ENCODE assay signal across 20 cellular contexts in the genomic region with DNA sequence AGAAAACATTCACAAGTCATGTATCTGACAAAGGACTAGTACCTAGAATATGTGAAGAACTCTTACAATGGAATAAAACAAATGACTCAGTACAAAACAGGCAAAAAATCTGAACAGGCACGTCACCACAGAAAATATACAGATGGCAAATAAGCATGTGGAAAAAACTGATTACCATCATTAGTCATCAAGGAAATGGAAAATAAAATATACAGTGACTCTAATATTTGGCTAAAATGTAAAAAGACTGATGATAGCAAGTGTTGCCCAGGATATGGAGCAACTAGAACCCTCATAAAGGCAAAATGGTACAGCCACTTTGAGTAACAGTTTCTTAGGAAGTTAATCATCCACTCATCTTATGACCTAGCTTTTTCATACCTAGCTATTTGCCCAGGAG.
DNase-seq lines count a peak whose midpoint lies in the region; ATAC-seq and TF ChIP-seq lines count a peak whose summit lies in the region.
"Had no signal": no experiment of that assay in that cellular context is flagged by ENCODE, and none has a peak within 500 bp of the region (broad histone marks: within the 10 kb centered on the region; RNA-seq: fewer than 3 reads in every experiment).

No MANE protein-coding gene starts in this region.

- H3K36me3 Mint-ChIP-seq in activated T-cell treated with anti-CD3 and anti-CD28 coated beads, Interleukin-2, amount 50 U/mL, for 72 hours (ENCODE audit: insufficient read depth in 2 of 2), result no peaks in the 10 kb centered on the region
- H3K36me3 Mint-ChIP-seq in stimulated activated effector memory CD8-positive, alpha-beta T cell treated with anti-CD3 and anti-CD28 coated beads, Interleukin-12 subunit alpha, Interleukin-12 subunit beta, amount 100 ng/mL, for 72 hours, result no peaks in the 10 kb centered on the region
- H3K36me3 Mint-ChIP-seq: CD8-positive, alpha-beta T cell had no signal

- peak overlapping the region in 1 of 2 donors; percentile 32 for H3K4me3 Mint-ChIP-seq in activated T-cell treated with anti-CD3 and anti-CD28 coated beads, Interleukin-2, amount 50 U/mL, for 72 hours
- no peak overlapping the region for H3K4me3 Mint-ChIP-seq in stimulated activated effector memory CD8-positive, alpha-beta T cell treated with anti-CD3 and anti-CD28 coated beads, Interleukin-12 subunit alpha, Interleukin-12 subunit beta, amount 100 ng/mL, for 72 hours
- H3K4me3 Mint-ChIP-seq: CD8-positive, alpha-beta T cell; neural crest cell; stimulated activated naive B cell treated with anti-CD40 and anti-IgM and Interleukin-4, amounts not matched to agents 10 μg/mL and 1 μg/mL and 100 μg/mL, for 72 hours had no signal

- no peak for DNase-seq in activated T-cell treated with anti-CD3 and anti-CD28 coated beads, Interleukin-2, amount 50 U/mL, for 72 hours
- no peak for DNase-seq in activated T-cell treated with anti-CD3 and anti-CD28 coated beads, Interleukin-2, amount 50 U/mL, for 48 hours
- no peak for DNase-seq in RWPE2 (ENCODE audit: low spot score)
- DNase-seq in fibroblast of gingiva (ENCODE audit: low read depth), result peak; percentile 48
- DNase-seq in stimulated activated effector memory CD8-positive, alpha-beta T cell treated with anti-CD3 and anti-CD28 coated beads, Interleukin-12 subunit alpha, Interleukin-12 subunit beta, amount 100 ng/mL, for 72 hours (ENCODE audit: low spot score in 2 of 2), result no peak
- no peak for DNase-seq in NCI-H1930 (lab: John Stamatoyannopoulos, UW)
- DNase-seq: CD8-positive, alpha-beta T cell; central memory CD4-positive, alpha-beta T cell; effector memory CD4-positive, alpha-beta T cell; left colon; NCI-H1417 treated with DMSO at 0.1 percent for 48 hours; NCI-H2171; stimulated activated naive B cell treated with anti-CD40 and anti-IgM and Interleukin-4, amounts not matched to agents 10 μg/mL and 1 μg/mL and 100 μg/mL, for 72 hours; T1000 had no signal

- TF ChIP-seq CTCF in RWPE2 (IDR thresholded peaks at IDR 0.05; ENCODE audit: poor library complexity, severe bottlenecking), result no peak

- no peaks in the 10 kb centered on the region for H3K9me3 Mint-ChIP-seq in activated T-cell treated with anti-CD3 and anti-CD28 coated beads, Interleukin-2, amount 50 U/mL, for 72 hours
- H3K9me3 Mint-ChIP-seq in stimulated activated effector memory CD8-positive, alpha-beta T cell treated with anti-CD3 and anti-CD28 coated beads, Interleukin-12 subunit alpha, Interleukin-12 subunit beta, amount 100 ng/mL, for 72 hours, result no peaks in the 10 kb centered on the region
- H3K9me3 Mint-ChIP-seq: CD8-positive, alpha-beta T cell; stimulated activated naive B cell treated with anti-CD40 and anti-IgM and Interleukin-4, amounts not matched to agents 10 μg/mL and 1 μg/mL and 100 μg/mL, for 72 hours had no signal

- H3K27me3 ChIP-seq in RWPE2 (ENCODE audit: insufficient read depth, poor library complexity, severe bottlenecking), result no peaks in the 10 kb centered on the region
- H3K27me3 ChIP-seq: tibial nerve had no signal

- peaks cover 32% of the 10 kb centered on the region for H3K4me1 ChIP-seq in RWPE2 (ENCODE audit: insufficient read depth, poor library complexity, severe bottlenecking)
- H3K4me1 ChIP-seq: gastroesophageal sphincter, tibial nerve had no signal

- no peaks in the 10 kb centered on the region for H3K36me3 ChIP-seq in RWPE2 (ENCODE audit: low read depth)

- peak overlapping the region; percentile 40 for H3K27ac Mint-ChIP-seq in activated T-cell treated with anti-CD3 and anti-CD28 coated beads, Interleukin-2, amount 50 U/mL, for 72 hours
- H3K27ac Mint-ChIP-seq in stimulated activated effector memory CD8-positive, alpha-beta T cell treated with anti-CD3 and anti-CD28 coated beads, Interleukin-12 subunit alpha, Interleukin-12 subunit beta, amount 100 ng/mL, for 72 hours, result no peak overlapping the region
- H3K27ac Mint-ChIP-seq: CD8-positive, alpha-beta T cell; stimulated activated naive B cell treated with anti-CD40 and anti-IgM and Interleukin-4, amounts not matched to agents 10 μg/mL and 1 μg/mL and 100 μg/mL, for 72 hours had no signal

- peaks cover 5% of the 10 kb centered on the region for H3K9me3 ChIP-seq in RWPE2 (ENCODE audit: severe bottlenecking)
- H3K9me3 ChIP-seq: gastroesophageal sphincter, tibial nerve had no signal

- H3K4me1 Mint-ChIP-seq in activated T-cell treated with anti-CD3 and anti-CD28 coated beads, Interleukin-2, amount 50 U/mL, for 72 hours (ENCODE audit: low read depth), result no peaks in the 10 kb centered on the region
- no peaks in the 10 kb centered on the region for H3K4me1 Mint-ChIP-seq in stimulated activated effector memory CD8-positive, alpha-beta T cell treated with anti-CD3 and anti-CD28 coated beads, Interleukin-12 subunit alpha, Interleukin-12 subunit beta, amount 100 ng/mL, for 72 hours
- H3K4me1 Mint-ChIP-seq: neural crest cell; stimulated activated naive B cell treated with anti-CD40 and anti-IgM and Interleukin-4, amounts not matched to agents 10 μg/mL and 1 μg/mL and 100 μg/mL, for 72 hours had no signal

- no peak overlapping the region for H3K4me3 ChIP-seq in RWPE2 (ENCODE audit: severe bottlenecking)
- H3K4me3 ChIP-seq: gastroesophageal sphincter, tibial nerve had no signal

- H3K27me3 Mint-ChIP-seq in activated T-cell treated with anti-CD3 and anti-CD28 coated beads, Interleukin-2, amount 50 U/mL, for 72 hours (ENCODE audit: low read depth), result peaks cover 17% of the 10 kb centered on the region

- H3K27ac ChIP-seq in RWPE2 (ENCODE audit: poor library complexity, severe bottlenecking), result peak overlapping the region; percentile 67
- H3K27ac ChIP-seq: gastroesophageal sphincter, tibial nerve had no signal

- peak in 1 of 2 donors; percentile 50 for ATAC-seq in activated T-cell treated with anti-CD3 and anti-CD28 coated beads, Interleukin-2, amount 50 U/mL, for 72 hours (replicated peaks in 1 of 2)
- ATAC-seq in RWPE2 (ENCODE audit: low read depth) (peak; percentile 84), GM21360 (IDR thresholded peaks at IDR 0.05; ENCODE audit: unreplicated experiment) (no peak), HG02588 (IDR thresholded peaks at IDR 0.05; ENCODE audit: unreplicated experiment) (no peak)
- peak; percentile 42 for ATAC-seq in stimulated activated effector memory CD8-positive, alpha-beta T cell treated with anti-CD3 and anti-CD28 coated beads, Interleukin-12 subunit alpha, Interleukin-12 subunit beta, amount 100 ng/mL, for 72 hours
- ATAC-seq: CD8-positive, alpha-beta T cell; gastroesophageal sphincter; HCT116; left colon; stimulated activated naive B cell treated with anti-CD40 and anti-IgM and Interleukin-4, amounts not matched to agents 10 μg/mL and 1 μg/mL and 100 μg/mL, for 72 hours had no signal

Comparison
In these comparisons a context has a peak if more than half of its experiments do, and no peak if none do; other contexts are left out.
1. ATAC-seq: peak in RWPE2 (single experiment) and stimulated activated effector memory CD8-positive, alpha-beta T cell treated with anti-CD3 and anti-CD28 coated beads, Interleukin-12 subunit alpha, Interleukin-12 subunit beta, amount 100 ng/mL, for 72 hours (single experiment); none in GM21360 (single experiment) and HG02588 (single experiment).